ENCODE assay signal across 8 cellular contexts in the genomic region with DNA sequence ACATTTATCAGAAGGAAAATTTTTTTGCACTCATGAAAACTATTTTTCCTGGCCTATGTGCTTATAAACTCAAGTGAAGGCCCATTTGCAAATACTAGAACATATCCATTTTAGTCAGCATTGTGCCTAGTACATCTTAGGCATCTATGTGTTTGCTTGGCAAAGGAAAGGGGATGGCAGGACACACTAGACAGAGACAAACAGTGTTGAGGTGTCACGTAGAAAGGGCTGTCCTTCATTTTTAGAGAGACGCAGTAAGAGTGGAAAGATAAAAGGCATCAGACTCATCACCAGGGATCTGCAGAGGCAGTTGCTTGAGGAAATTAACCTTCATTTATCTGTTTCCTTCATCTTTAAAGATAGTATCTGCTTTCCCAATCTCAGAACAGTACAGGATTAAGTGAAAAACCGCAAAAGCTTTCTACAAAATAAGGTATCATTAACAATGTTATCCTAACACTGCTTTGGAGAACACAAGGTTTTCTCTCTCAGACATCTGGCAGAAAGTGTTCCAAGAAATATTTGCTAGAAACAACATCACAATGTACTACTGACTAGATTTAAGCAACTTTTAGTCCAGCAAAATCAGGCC. TPM values are rescaled to one million over a fixed set of nuclear protein-coding genes. Genes with fewer than 3 reads are reported as not detected.
DNase-seq lines count a peak whose midpoint lies in the region; ATAC-seq and TF ChIP-seq lines count a peak whose summit lies in the region.

No MANE protein-coding gene starts in this region.

- H3K9ac ChIP-seq in ES-I3 (ENCODE audit: low read depth, low read length) (peak overlapping the region; percentile 81; the same call in 1 of the 2 replicates), parathyroid adenoma (no peak overlapping the region)

- CTCF ChIA-PET in PC-9 (lab: Charles Lee) = no interaction called here

- H3K27me3 ChIP-seq in PC-9 (ENCODE audit: insufficient read depth, low read depth) (no peaks in the 10 kb centered on the region), parathyroid adenoma (ENCODE audit: control insufficient read depth, insufficient read depth, low read length) (no peaks in the 10 kb centered on the region)

- ATAC-seq in HG02759 (IDR thresholded peaks at IDR 0.05; ENCODE audit: unreplicated experiment) (no peak), GM18873 (IDR thresholded peaks at IDR 0.05; ENCODE audit: low FRiP score, unreplicated experiment) (no peak), HG02798 (IDR thresholded peaks at IDR 0.05; ENCODE audit: poor library complexity, unreplicated experiment) (no peak)

- POLR2A ChIA-PET in PC-9 (lab: Charles Lee; ENCODE audit: unreplicated experiment) = no interaction called here

- 0 out of 2 replicates have a peak, but pooled peaks cover 3% of the 10 kb centered on the region for H3K36me3 ChIP-seq in ES-I3 (ENCODE audit: insufficient read depth, low read length)
- peaks cover 20% of the 10 kb centered on the region; the same call in 1 of the 2 replicates for H3K36me3 ChIP-seq in PC-9 (ENCODE audit: low read depth)
- no peaks in the 10 kb centered on the region for H3K36me3 ChIP-seq in parathyroid adenoma (ENCODE audit: control insufficient read depth, insufficient read depth, low read length)

- H3K4me3 ChIP-seq in PC-9 (peak overlapping the region; percentile 77), parathyroid adenoma (ENCODE audit: low read depth, low read length) (peak overlapping the region; percentile 72)

- H3K9me3 ChIP-seq in ES-I3 (ENCODE audit: control insufficient read depth, insufficient read depth, low read length) (no peaks in the 10 kb centered on the region), PC-9 (ENCODE audit: insufficient read depth, low read depth) (no peaks in the 10 kb centered on the region), parathyroid adenoma (ENCODE audit: control insufficient read depth, low read length) (no peaks in the 10 kb centered on the region)

- no peak for TF ChIP-seq CTCF in PC-9 (conservative IDR thresholded peaks at IDR 0.05)
- no peak for TF ChIP-seq CTCF in parathyroid adenoma (IDR thresholded peaks at IDR 0.05)

- peaks cover 74% of the 10 kb centered on the region for H3K79me2 ChIP-seq in PC-9 (ENCODE audit: low read depth)
- peaks cover 16% of the 10 kb centered on the region for H3K79me2 ChIP-seq in parathyroid adenoma

- peaks cover 40% of the 10 kb centered on the region for H3F3A ChIP-seq in PC-9 (ENCODE audit: insufficient read depth, low read depth)

- BruUV-seq in PC-9 (replicated peaks; lab: Mats Ljungman, UMichigan) = no TSS peak

- H3K4me2 ChIP-seq in PC-9 (peak overlapping the region; percentile 95), parathyroid adenoma (ENCODE audit: low read length) (peak overlapping the region; percentile 90)

- intact Hi-C loops in PC-9 (cut with micrococcal nuclease; ENCODE audit: unreplicated experiment) = loop anchor here (5.0 kb wide), 1 partner anchor 1996 kb away; a partner anchor contains a TSS

- no peak for TF ChIP-seq POLR2A in erythroblast (IDR thresholded peaks at IDR 0.05; ENCODE audit: low read length)

- no peak for DNase-seq in PC-9
- DNase-seq in erythroblast (lab: John Stamatoyannopoulos, UW) = peak; percentile 4 to 24
- DNase-seq in HUDEP-2 (lab: John Stamatoyannopoulos, UW; ENCODE audit: unreplicated experiment in 76 of 76) = no peak

- no peaks in the 10 kb centered on the region for H3K9me2 ChIP-seq in PC-9 (ENCODE audit: insufficient read depth)

- H2AFZ ChIP-seq in PC-9 (no peak overlapping the region), parathyroid adenoma (peak overlapping the region; percentile 90)

- H3K27ac ChIP-seq in PC-9 (peak overlapping the region; percentile 95), parathyroid adenoma (peak overlapping the region; percentile 83)

- H4K20me1 ChIP-seq in PC-9 (ENCODE audit: insufficient read depth) = peaks cover 54% of the 10 kb centered on the region

- H3K4me1 ChIP-seq in ES-I3 (ENCODE audit: insufficient read depth, low read length) (peaks cover 41% of the 10 kb centered on the region), PC-9 (replicated peaks; ENCODE audit: insufficient read depth) (peaks cover 65% of the 10 kb centered on the region), parathyroid adenoma (peaks cover 8% of the 10 kb centered on the region)

RNA-seq across cellular contexts. Expression of a gene that starts 2.1 kb away (rescaled TPM):
- total RNA-seq in PC-9 (2021) = 567 and 613 TPM in 2 replicates

RNA-seq across cellular contexts. Expression of a gene that starts 47.2 kb away (rescaled TPM):
- 7.8 and 16.9 TPM in 2 replicates for total RNA-seq in PC-9 (2021)

Comparison
In these comparisons a context has a peak if more than half of its experiments do, and no peak if none do; other contexts are left out.
1. DNase-seq: peak in erythroblast (2 of 2); none in PC-9 (0 of 2) and HUDEP-2 (0 of 76).